Comparison of ENCODE assay signal across 17 cellular contexts in the genomic region with DNA sequence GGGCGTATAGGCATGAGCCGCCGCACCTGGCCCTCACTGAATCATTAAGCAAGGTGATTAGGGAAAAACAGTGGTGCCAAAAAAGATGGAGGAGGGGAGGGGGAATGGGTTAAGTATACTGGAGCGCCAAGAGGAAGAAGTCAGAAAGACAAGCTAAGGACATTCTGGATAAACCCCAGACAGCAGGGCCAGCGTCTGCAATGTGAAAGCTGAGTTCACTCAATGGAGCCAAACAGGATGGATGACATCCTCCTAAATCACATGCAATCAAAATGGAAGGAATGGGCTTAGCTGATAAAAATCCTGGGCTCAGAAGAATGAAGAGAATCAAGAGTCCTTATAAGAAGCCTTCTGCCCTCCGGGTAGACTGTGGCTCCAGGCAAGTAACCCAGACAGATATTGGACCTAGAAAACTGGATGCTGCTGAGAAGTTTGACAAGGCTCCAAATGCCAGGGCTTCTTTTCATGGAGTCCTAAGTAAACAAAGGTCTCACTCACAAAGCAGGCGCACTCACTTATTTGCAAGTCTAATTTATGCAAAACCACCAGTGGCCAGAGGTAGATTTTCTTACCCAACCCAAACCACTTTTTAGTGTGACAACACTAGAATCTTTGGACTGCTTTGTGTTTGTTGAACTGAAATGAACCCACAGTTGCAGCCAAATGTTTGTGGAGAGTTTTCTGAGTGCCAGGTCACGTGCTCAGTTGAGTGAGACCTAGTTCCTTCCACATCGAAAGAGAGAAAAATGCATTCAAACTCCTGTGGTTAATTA.
DNase-seq lines count a peak whose midpoint lies in the region; ATAC-seq and TF ChIP-seq lines count a peak whose summit lies in the region.
"Had no signal": no experiment of that assay in that cellular context is flagged by ENCODE, and none has a peak within 500 bp of the region (broad histone marks: within the 10 kb centered on the region; RNA-seq: fewer than 3 reads in every experiment).

No MANE protein-coding gene starts in this region.

- CTCF ChIA-PET in CD8-positive, alpha-beta memory T cell (lab: Charles Lee) = no interaction called here

- no peaks in the 10 kb centered on the region for H3K36me3 Mint-ChIP-seq in CD8-positive, alpha-beta memory T cell
- no peaks in the 10 kb centered on the region for H3K36me3 Mint-ChIP-seq in activated naive CD8-positive, alpha-beta T cell treated with anti-CD3 and anti-CD28 coated beads, Interleukin-2, amount 50 U/mL, for 24 hours (ENCODE audit: low read depth)

- no peaks in the 10 kb centered on the region for H3K27me3 ChIP-seq in CD8-positive, alpha-beta memory T cell (ENCODE audit: insufficient read depth, low read length, poor library complexity, severe bottlenecking)
- H3K27me3 ChIP-seq in esophagus muscularis mucosa = no peaks in the 10 kb centered on the region
- H3K27me3 ChIP-seq: brain microvascular endothelial cell, spleen had no signal

- no peak for TF ChIP-seq EP300 in esophagus muscularis mucosa (IDR thresholded peaks at IDR 0.05)

- TF ChIP-seq CTCF in fibroblast of the aortic adventitia (IDR thresholded peaks at IDR 0.05; ENCODE audit: insufficient read depth, low read length) = no peak
- TF ChIP-seq CTCF in esophagus muscularis mucosa (IDR thresholded peaks at IDR 0.05) = no peak

- H3K9me3 Mint-ChIP-seq in CD8-positive, alpha-beta memory T cell = peaks cover 5 to 25% (median 8%) of the 10 kb centered on the region in 5 donors
- H3K9me3 Mint-ChIP-seq in activated naive CD8-positive, alpha-beta T cell treated with anti-CD3 and anti-CD28 coated beads, Interleukin-2, amount 50 U/mL, for 24 hours = peaks cover 22% of the 10 kb centered on the region

- no peaks in the 10 kb centered on the region for H3K4me1 Mint-ChIP-seq in CD8-positive, alpha-beta memory T cell
- H3K4me1 Mint-ChIP-seq in activated naive CD8-positive, alpha-beta T cell treated with anti-CD3 and anti-CD28 coated beads, Interleukin-2, amount 50 U/mL, for 24 hours = no peaks in the 10 kb centered on the region
- H3K4me1 Mint-ChIP-seq: activated CD4-positive, alpha-beta T cell treated with anti-CD3 and anti-CD28 coated beads, Interleukin-2, amount 10 ng/mL, durations not matched to agents 24 days and 14 days had no signal

- no peak for ATAC-seq in HG02759 (IDR thresholded peaks at IDR 0.05; ENCODE audit: unreplicated experiment)
- ATAC-seq in activated naive CD8-positive, alpha-beta T cell treated with anti-CD3 and anti-CD28 coated beads, Interleukin-2, amount 50 U/mL, for 24 hours = no peak
- ATAC-seq: A549 had no signal

- 54% methylated on average over 9 of the region's 9 CpGs for WGBS in esophagus muscularis mucosa

- no peak overlapping the region for H3K27ac Mint-ChIP-seq in CD8-positive, alpha-beta memory T cell
- H3K27ac Mint-ChIP-seq in activated naive CD8-positive, alpha-beta T cell treated with anti-CD3 and anti-CD28 coated beads, Interleukin-2, amount 50 U/mL, for 24 hours = no peak overlapping the region
- H3K27ac Mint-ChIP-seq: activated CD4-positive, alpha-beta T cell treated with anti-CD3 and anti-CD28 coated beads, Interleukin-2, amount 10 ng/mL, durations not matched to agents 24 days and 14 days had no signal

- POLR2A ChIA-PET in CD8-positive, alpha-beta memory T cell (lab: Charles Lee) = no interaction called here

- no peak for TF ChIP-seq POLR2A in esophagus muscularis mucosa (IDR thresholded peaks at IDR 0.05; ENCODE audit: low read depth)

- H3K4me3 ChIP-seq in fibroblast of the aortic adventitia (ENCODE audit: low read depth, low read length) (no peak overlapping the region), esophagus muscularis mucosa (no peak overlapping the region)
- no peak overlapping the region for H3K4me3 ChIP-seq in CD8-positive, alpha-beta memory T cell (ENCODE audit: low read length)
- H3K4me3 ChIP-seq: A549, spleen had no signal

- no peak overlapping the region for H3K27ac ChIP-seq in CD8-positive, alpha-beta memory T cell (ENCODE audit: low read depth, low read length)
- H3K27ac ChIP-seq in esophagus muscularis mucosa (replicated peaks in 1 of 4) = peak overlapping the region in 1 of 4 donors; percentile 60
- H3K27ac ChIP-seq: A549, brain microvascular endothelial cell, spleen had no signal

- H3K27me3 Mint-ChIP-seq in CD8-positive, alpha-beta memory T cell = no peaks in the 10 kb centered on the region
- no peaks in the 10 kb centered on the region for H3K27me3 Mint-ChIP-seq in activated naive CD8-positive, alpha-beta T cell treated with anti-CD3 and anti-CD28 coated beads, Interleukin-2, amount 50 U/mL, for 24 hours
- H3K27me3 Mint-ChIP-seq: activated CD4-positive, alpha-beta T cell treated with anti-CD3 and anti-CD28 coated beads, Interleukin-2, amount 10 ng/mL, durations not matched to agents 24 days and 14 days had no signal

- intact Hi-C loops in esophagus muscularis mucosa (cut with DNase I) = no loop called here

- no peaks in the 10 kb centered on the region for H3K36me3 ChIP-seq in CD8-positive, alpha-beta memory T cell (ENCODE audit: insufficient read depth, low read length)
- H3K36me3 ChIP-seq in esophagus muscularis mucosa = no peaks in the 10 kb centered on the region
- H3K36me3 ChIP-seq: brain microvascular endothelial cell, spleen had no signal

- H3K4me3 Mint-ChIP-seq in CD8-positive, alpha-beta memory T cell = no peak overlapping the region
- H3K4me3 Mint-ChIP-seq in activated naive CD8-positive, alpha-beta T cell treated with anti-CD3 and anti-CD28 coated beads, Interleukin-2, amount 50 U/mL, for 24 hours = no peak overlapping the region
- H3K4me3 Mint-ChIP-seq: activated CD4-positive, alpha-beta T cell treated with anti-CD3 and anti-CD28 coated beads, Interleukin-2, amount 10 ng/mL, durations not matched to agents 24 days and 14 days had no signal

- no peaks in the 10 kb centered on the region for H3K4me1 ChIP-seq in CD8-positive, alpha-beta memory T cell (ENCODE audit: insufficient read depth, low read length)
- peaks cover 9 to 13% (median 12%) of the 10 kb centered on the region in 4 donors for H3K4me1 ChIP-seq in esophagus muscularis mucosa
- H3K4me1 ChIP-seq: spleen had no signal

- peak; percentile 48 for DNase-seq in AG08395 (ENCODE audit: low spot score)
- peak; percentile 97 to 99 for DNase-seq in NCI-H526 (lab: John Stamatoyannopoulos, UW)
- DNase-seq in fibroblast of the aortic adventitia (ENCODE audit: low read depth) = peak; percentile 18
- peak; percentile 76 for DNase-seq in midbrain (lab: John Stamatoyannopoulos, UW)
- no peak for DNase-seq in CD8-positive, alpha-beta memory T cell
- no peak for DNase-seq in esophagus muscularis mucosa (ENCODE audit: extremely low spot score)
- DNase-seq in activated naive CD8-positive, alpha-beta T cell treated with anti-CD3 and anti-CD28 coated beads, Interleukin-2, amount 50 U/mL, for 24 hours = no peak
- DNase-seq: activated CD4-positive, alpha-beta T cell treated with anti-CD3 and anti-CD28 coated beads, Interleukin-2, amount 10 ng/mL, durations not matched to agents 24 days and 14 days; brain microvascular endothelial cell; mammary epithelial cell; NCI-H1105; NCI-H446; occipital lobe; spleen; T-helper 1 cell had no signal

- H3K9me3 ChIP-seq in CD8-positive, alpha-beta memory T cell (ENCODE audit: low read length) = no peaks in the 10 kb centered on the region
- peaks cover 0 to 7% (median 3%) of the 10 kb centered on the region in 4 donors for H3K9me3 ChIP-seq in esophagus muscularis mucosa
- H3K9me3 ChIP-seq: A549 had no signal

Comparison
In these comparisons a context has a peak if more than half of its experiments do, and no peak if none do; other contexts are left out.
1. DNase-seq: peak in AG08395 (single experiment), NCI-H526 (2 of 2), fibroblast of the aortic adventitia (single experiment) and midbrain (single experiment); none in CD8-positive, alpha-beta memory T cell (0 of 5), esophagus muscularis mucosa (single experiment) and activated naive CD8-positive, alpha-beta T cell treated with anti-CD3 and anti-CD28 coated beads, Interleukin-2, amount 50 U/mL, for 24 hours (single experiment).